Comparison of ENCODE assay signal across 8 cellular contexts in the genomic region with DNA sequence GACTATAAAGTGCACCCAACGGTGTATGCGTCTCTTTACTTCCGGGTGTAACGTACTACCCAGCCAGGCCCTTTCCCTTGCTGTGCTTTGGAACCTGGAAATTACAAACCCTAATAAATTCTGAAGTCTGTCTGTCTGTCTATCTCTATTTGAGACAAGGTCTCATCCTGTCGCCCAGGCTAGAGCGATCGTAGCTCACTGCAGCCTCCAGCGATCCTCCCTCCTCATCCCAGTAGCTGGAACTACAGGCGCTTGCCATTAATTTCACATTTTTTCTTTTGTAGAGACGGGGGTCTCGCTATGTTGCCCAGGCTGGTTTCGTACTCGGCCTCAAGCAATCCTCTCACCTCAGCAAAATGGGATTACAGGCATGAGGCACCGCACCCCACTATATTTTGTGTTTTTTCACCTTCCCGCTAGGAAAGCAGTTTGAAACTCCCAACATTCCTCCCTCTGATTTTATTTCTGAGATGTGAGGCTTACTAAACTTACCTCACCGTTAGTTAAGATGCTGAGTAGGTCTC. TPM values are rescaled to one million over a fixed set of nuclear protein-coding genes. Genes with fewer than 3 reads are reported as not detected.
DNase-seq lines count a peak whose midpoint lies in the region; ATAC-seq, FAIRE-seq and TF ChIP-seq lines count a peak whose summit lies in the region.

No MANE protein-coding gene starts in this region.

- H3K79me2 ChIP-seq in keratinocyte (ENCODE audit: control insufficient read depth, insufficient read depth, low read length), result peaks cover 6% of the 10 kb centered on the region

- H3K27me3 ChIP-seq in BE2C (no peaks in the 10 kb centered on the region), keratinocyte (ENCODE audit: control insufficient read depth, extremely low read depth, insufficient read depth, low read length) (no peaks in the 10 kb centered on the region)

- H3K9me3 ChIP-seq in BE2C (no peaks in the 10 kb centered on the region), keratinocyte (ENCODE audit: control insufficient read depth, low read depth, low read length) (no peaks in the 10 kb centered on the region)

- H3K27ac ChIP-seq in adipose tissue (ENCODE audit: low read depth, low read length) (peak overlapping the region; percentile 94), keratinocyte (ENCODE audit: control insufficient read depth, insufficient read depth, low read length) (peak overlapping the region; percentile 96), substantia nigra (ENCODE audit: low read depth, low read length, poor library complexity, severe bottlenecking) (peak overlapping the region; percentile 97)

- H4K20me1 ChIP-seq in keratinocyte (ENCODE audit: control insufficient read depth, extremely low read depth, insufficient read depth, low read length), result no peaks in the 10 kb centered on the region

- no peak for FAIRE-seq in keratinocyte (lab: Jason Lieb, UNC)

- H3K9ac ChIP-seq in keratinocyte (ENCODE audit: control insufficient read depth, extremely low read depth, insufficient read depth, low read length), result peak overlapping the region; percentile 98

- no peaks in the 10 kb centered on the region for H3K9me1 ChIP-seq in keratinocyte (ENCODE audit: control insufficient read depth, extremely low read depth, insufficient read depth, low read length)

- H3K4me1 ChIP-seq in BE2C (no peaks in the 10 kb centered on the region), keratinocyte (ENCODE audit: control insufficient read depth, extremely low read depth, insufficient read depth, low read length) (peaks cover 22% of the 10 kb centered on the region)

- 17 to 28% (median 24%) methylated on average over 16 of the region's 16 CpGs for WGBS in adipose tissue, 3 donors

- peaks cover 6% of the 10 kb centered on the region for H3K36me3 ChIP-seq in BE2C
- peaks cover 4 to 5% of the 10 kb centered on the region in 2 experiments for H3K36me3 ChIP-seq in keratinocyte (ENCODE audit: control insufficient read depth in 2 of 2, extremely low read depth in 1 of 2, insufficient read depth in 2 of 2, low read length in 2 of 2)

- ATAC-seq in GM19395 (IDR thresholded peaks at IDR 0.05; ENCODE audit: unreplicated experiment), result peak; percentile 57
- ATAC-seq in HG03460 (IDR thresholded peaks at IDR 0.05; ENCODE audit: unreplicated experiment), result peak; percentile 50

- peak overlapping the region; percentile 99 for H2AFZ ChIP-seq in keratinocyte (ENCODE audit: control insufficient read depth, low read length)

- dilution Hi-C loops in keratinocyte (cut with MboI; ENCODE audit: extremely low pct_ligation_motif_present, low sequenced_read_pairs), result no loop called here

- no peak for TF ChIP-seq CTCF in BE2C (IDR thresholded peaks at IDR 0.05; ENCODE audit: low read depth, low read length)
- no peak for TF ChIP-seq CTCF in keratinocyte (optimal IDR thresholded peaks at IDR 0.05 in 1 of 3, IDR thresholded peaks at IDR 0.05 in 1 of 3, conservative IDR thresholded peaks at IDR 0.05 in 1 of 3; ENCODE audit: extremely low read depth in 1 of 3, insufficient read depth in 2 of 3, low read length in 3 of 3)

- H3K4me3 ChIP-seq in BE2C (ENCODE audit: low read depth, low read length) (peak overlapping the region; percentile 92), keratinocyte (ENCODE audit: control insufficient read depth in 2 of 3, extremely low read depth in 1 of 3, insufficient read depth in 2 of 3, low read depth in 1 of 3, low read length in 3 of 3) (peak overlapping the region; percentile 89 to 97 (median 94))

- peak overlapping the region; percentile 86 for H3K4me2 ChIP-seq in keratinocyte (ENCODE audit: control insufficient read depth, extremely low read depth, insufficient read depth, low read depth, low read length)

- no peak for DNase-seq in BE2C
- DNase-seq in keratinocyte (ENCODE audit: low read depth, low spot score), result no peak
- peak in 3 of 49 donors; percentile 42 to 89 (median 50) for DNase-seq in substantia nigra (lab: John Stamatoyannopoulos, UW)
- DNase-seq in NCI-H1930 (lab: John Stamatoyannopoulos, UW), result no peak
- no peak for DNase-seq in NCI-H2081 treated with DMSO at 0.1 percent for 48 hours (lab: John Stamatoyannopoulos, UW)

RNA-seq across cellular contexts. Expression of a gene that starts 0.5 kb away (rescaled TPM):
- 30.5 TPM for polyA plus RNA-seq in BE2C (2012; ENCODE audit: insufficient read depth, insufficient read length, low read depth)
- polyA plus RNA-seq in adipose tissue (10 to 100 TPM in 2 of 3 donors, 1 to 10 TPM in 1; 9.8 to 18.3 (median 15.9) TPM), keratinocyte (39.9 to 48.7 TPM (median 42.4 TPM) in 3 replicates)
- polyA plus RNA-seq in keratinocyte (2011; ENCODE audit: low read depth), result 99.0 TPM
- 30.7 and 55.6 TPM in 2 replicates for polyA plus RNA-seq in keratinocyte (2011; cell fraction: cytosol; rRNA removed)
- 33.5 and 46.8 TPM in 2 replicates for polyA plus RNA-seq in keratinocyte (2011; cell fraction: nucleus; rRNA removed)
- 43.3 and 53.3 TPM in 2 replicates for polyA plus RNA-seq in keratinocyte (2012; ENCODE audit: low replicate concordance)
- polyA minus RNA-seq in keratinocyte, result 21.4 to 54.7 TPM (median 42.8 TPM) in 3 replicates
- 39.9 TPM for polyA minus RNA-seq in keratinocyte (2011; cell fraction: cytosol; rRNA and poly(A)+ RNA removed)
- polyA minus RNA-seq in keratinocyte (2011; cell fraction: nucleus; rRNA and poly(A)+ RNA removed), result 22.8 and 47.7 TPM in 2 replicates

RNA-seq across cellular contexts. Expression of a gene that starts 31.3 kb away (rescaled TPM):
- polyA plus RNA-seq in BE2C (2012; ENCODE audit: insufficient read depth, insufficient read length, low read depth), result 11.3 TPM
- polyA plus RNA-seq in adipose tissue (1 to 10 TPM; 5.1 to 8.4 (median 6.2) TPM), keratinocyte (22.2 to 27.5 TPM (median 23.4 TPM) in 3 replicates)
- polyA plus RNA-seq in keratinocyte (2011; ENCODE audit: low read depth), result 35.8 TPM
- polyA plus RNA-seq in keratinocyte (2011; cell fraction: cytosol; rRNA removed), result 18.6 and 29.2 TPM in 2 replicates
- polyA plus RNA-seq in keratinocyte (2011; cell fraction: nucleus; rRNA removed), result 24.9 and 27.3 TPM in 2 replicates
- polyA plus RNA-seq in keratinocyte (2012; ENCODE audit: low replicate concordance), result 12.7 and 15.8 TPM in 2 replicates
- 20.0 to 35.8 TPM (median 35.1 TPM) in 3 replicates for polyA minus RNA-seq in keratinocyte
- 11.1 TPM for polyA minus RNA-seq in keratinocyte (2011; cell fraction: cytosol; rRNA and poly(A)+ RNA removed)
- polyA minus RNA-seq in keratinocyte (2011; cell fraction: nucleus; rRNA and poly(A)+ RNA removed), result 9.7 and 19.5 TPM in 2 replicates
